ENCODE assay signal across 2 cellular contexts in the genomic region with DNA sequence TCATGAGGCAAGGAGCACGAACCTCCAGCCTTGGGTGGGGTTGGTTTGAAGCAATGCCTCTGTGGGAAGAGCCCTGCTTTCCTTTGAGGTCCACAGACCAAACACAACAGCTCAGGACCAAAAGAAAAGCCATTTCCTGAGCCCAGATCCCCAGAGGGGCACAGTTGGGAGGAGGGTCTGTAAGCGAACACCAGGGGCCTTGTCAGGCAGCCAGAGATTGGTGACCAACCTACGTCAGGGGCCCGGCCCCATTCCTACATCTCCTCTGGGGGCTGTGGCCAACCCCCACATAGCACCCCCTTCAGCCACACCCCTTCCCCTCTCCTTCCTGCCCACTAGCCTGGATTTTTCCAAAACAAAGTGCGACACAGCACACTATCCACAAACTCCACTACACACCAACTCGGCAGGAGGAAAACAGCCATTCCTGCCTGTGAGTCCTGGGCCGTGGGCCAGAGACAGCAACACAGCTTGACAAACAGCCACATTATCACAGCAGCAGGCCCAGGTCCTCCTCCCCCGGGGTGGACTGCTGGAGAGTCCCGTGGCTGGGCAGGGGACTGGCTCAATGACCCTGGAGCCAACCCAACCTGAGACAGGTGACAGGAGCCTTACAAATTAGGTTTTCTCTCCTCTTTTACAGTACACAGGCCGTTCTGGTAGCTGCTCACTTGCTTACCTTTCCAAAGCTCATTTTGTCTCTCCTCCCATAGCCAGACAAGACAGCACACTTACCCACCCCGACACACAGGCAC.
TF ChIP-seq lines count a peak whose summit lies in the region.

No MANE protein-coding gene starts in this region.

TF ChIP-seq in endothelial cell of umbilical vein, 7 proteins besides CTCF, POLR2A, EP300 and RAD21:
- TF ChIP-seq JUN (IDR thresholded peaks at IDR 0.05; ENCODE audit: borderline replicate concordance, insufficient read depth, insufficient read length, low read depth): no peak
- no peak for TF ChIP-seq EZH2 (IDR thresholded peaks at IDR 0.05; ENCODE audit: borderline replicate concordance, low read depth, low read length, severe bottlenecking)
- no peak for TF ChIP-seq GATA2 (IDR thresholded peaks at IDR 0.05; ENCODE audit: insufficient read depth, insufficient read length, low read depth, low read length)
- no peak for TF ChIP-seq POLR2AphosphoS5 (IDR thresholded peaks at IDR 0.05; ENCODE audit: insufficient read depth, low read depth, low read length)
- no peak for TF ChIP-seq FOS (IDR thresholded peaks at IDR 0.05; ENCODE audit: borderline replicate concordance, insufficient read depth, low read length)
- TF ChIP-seq, protein P1, sequence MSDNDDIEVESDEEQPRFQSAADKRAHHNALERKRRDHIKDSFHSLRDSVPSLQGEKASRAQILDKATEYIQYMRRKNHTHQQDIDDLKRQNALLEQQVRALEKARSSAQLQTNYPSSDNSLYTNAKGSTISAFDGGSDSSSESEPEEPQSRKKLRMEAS (IDR thresholded peaks at IDR 0.05; ENCODE audit: insufficient read depth, insufficient read length): no peak
- no peak for TF ChIP-seq MYC (IDR thresholded peaks at IDR 0.05; ENCODE audit: low read depth, low read length)

TF ChIP-seq in HEK293T, 16 proteins besides CTCF, POLR2A, EP300 and RAD21:
- TF ChIP-seq TARDBP (IDR thresholded peaks at IDR 0.05): no peak
- no peak for TF ChIP-seq CTBP1 (IDR thresholded peaks at IDR 0.05; ENCODE audit: borderline replicate concordance)
- no peak for TF ChIP-seq BHLHE40 (IDR thresholded peaks at IDR 0.05; ENCODE audit: borderline replicate concordance)
- no peak for TF ChIP-seq L3MBTL2 (conservative IDR thresholded peaks at IDR 0.05)
- TF ChIP-seq ZNF384 (IDR thresholded peaks at IDR 0.05): no peak
- TF ChIP-seq FOXA1 (IDR thresholded peaks at IDR 0.05): no peak
- no peak for TF ChIP-seq SUZ12 (IDR thresholded peaks at IDR 0.05)
- TF ChIP-seq SP1 (IDR thresholded peaks at IDR 0.05): no peak
- TF ChIP-seq FOXM1 (IDR thresholded peaks at IDR 0.05; ENCODE audit: borderline replicate concordance): no peak
- no peak for TF ChIP-seq HDGF (IDR thresholded peaks at IDR 0.05; ENCODE audit: borderline replicate concordance)
- TF ChIP-seq NFRKB (IDR thresholded peaks at IDR 0.05): no peak
- no peak for TF ChIP-seq LEF1 (IDR thresholded peaks at IDR 0.05; ENCODE audit: borderline replicate concordance)
